1 cellular context compared by ENCODE assay signal in the genomic region with DNA sequence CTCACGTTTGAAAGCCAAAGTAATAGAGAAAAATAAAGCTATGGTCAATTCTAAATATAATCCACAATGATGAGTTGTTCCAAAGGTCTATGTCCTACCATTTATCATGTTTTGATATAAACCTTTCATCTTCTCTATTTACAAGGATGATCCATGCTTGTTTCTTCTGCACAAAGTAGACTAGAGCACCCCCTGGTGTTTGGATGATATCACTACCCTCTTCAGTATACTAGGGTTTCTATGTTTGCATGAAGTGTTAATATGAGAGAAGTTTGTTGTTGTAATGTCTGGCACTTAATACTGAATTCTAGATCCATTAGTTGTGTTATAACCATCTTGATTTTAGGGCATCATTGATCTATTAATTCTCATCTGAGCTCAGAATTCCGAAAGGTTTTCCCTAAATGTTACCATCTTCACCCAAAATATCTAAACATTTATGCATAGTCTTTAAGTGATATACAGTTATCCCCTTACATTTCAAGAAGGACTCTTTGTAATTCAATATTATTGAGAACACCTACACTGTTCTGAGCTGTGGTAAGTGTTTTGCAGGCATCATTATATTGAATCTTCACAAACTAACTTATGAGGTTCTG.
TF ChIP-seq lines count a peak whose summit lies in the region.

No MANE protein-coding gene starts in this region.

TF ChIP-seq in HepG2, 621 proteins besides CTCF, POLR2A, EP300 and RAD21:
- TF ChIP-seq ZNF615 (CRISPR knock-in tag; IDR thresholded peaks at IDR 0.05; ENCODE audit: borderline replicate concordance) (no peak), TAF15 (IDR thresholded peaks at IDR 0.05; ENCODE audit: low read depth, low read length, poor library complexity, severe bottlenecking) (no peak), ZNF253 (CRISPR knock-in tag; IDR thresholded peaks at IDR 0.05; ENCODE audit: borderline replicate concordance) (no peak), NFIB (CRISPR knock-in tag; IDR thresholded peaks at IDR 0.05; ENCODE audit: borderline replicate concordance) (no peak), ZNF24 (IDR thresholded peaks at IDR 0.05) (no peak), ZMYM2 (CRISPR knock-in tag; IDR thresholded peaks at IDR 0.05) (no peak), ZNF816 (CRISPR knock-in tag; IDR thresholded peaks at IDR 0.05; ENCODE audit: borderline replicate concordance) (no peak)
- TF ChIP-seq, protein P1, sequence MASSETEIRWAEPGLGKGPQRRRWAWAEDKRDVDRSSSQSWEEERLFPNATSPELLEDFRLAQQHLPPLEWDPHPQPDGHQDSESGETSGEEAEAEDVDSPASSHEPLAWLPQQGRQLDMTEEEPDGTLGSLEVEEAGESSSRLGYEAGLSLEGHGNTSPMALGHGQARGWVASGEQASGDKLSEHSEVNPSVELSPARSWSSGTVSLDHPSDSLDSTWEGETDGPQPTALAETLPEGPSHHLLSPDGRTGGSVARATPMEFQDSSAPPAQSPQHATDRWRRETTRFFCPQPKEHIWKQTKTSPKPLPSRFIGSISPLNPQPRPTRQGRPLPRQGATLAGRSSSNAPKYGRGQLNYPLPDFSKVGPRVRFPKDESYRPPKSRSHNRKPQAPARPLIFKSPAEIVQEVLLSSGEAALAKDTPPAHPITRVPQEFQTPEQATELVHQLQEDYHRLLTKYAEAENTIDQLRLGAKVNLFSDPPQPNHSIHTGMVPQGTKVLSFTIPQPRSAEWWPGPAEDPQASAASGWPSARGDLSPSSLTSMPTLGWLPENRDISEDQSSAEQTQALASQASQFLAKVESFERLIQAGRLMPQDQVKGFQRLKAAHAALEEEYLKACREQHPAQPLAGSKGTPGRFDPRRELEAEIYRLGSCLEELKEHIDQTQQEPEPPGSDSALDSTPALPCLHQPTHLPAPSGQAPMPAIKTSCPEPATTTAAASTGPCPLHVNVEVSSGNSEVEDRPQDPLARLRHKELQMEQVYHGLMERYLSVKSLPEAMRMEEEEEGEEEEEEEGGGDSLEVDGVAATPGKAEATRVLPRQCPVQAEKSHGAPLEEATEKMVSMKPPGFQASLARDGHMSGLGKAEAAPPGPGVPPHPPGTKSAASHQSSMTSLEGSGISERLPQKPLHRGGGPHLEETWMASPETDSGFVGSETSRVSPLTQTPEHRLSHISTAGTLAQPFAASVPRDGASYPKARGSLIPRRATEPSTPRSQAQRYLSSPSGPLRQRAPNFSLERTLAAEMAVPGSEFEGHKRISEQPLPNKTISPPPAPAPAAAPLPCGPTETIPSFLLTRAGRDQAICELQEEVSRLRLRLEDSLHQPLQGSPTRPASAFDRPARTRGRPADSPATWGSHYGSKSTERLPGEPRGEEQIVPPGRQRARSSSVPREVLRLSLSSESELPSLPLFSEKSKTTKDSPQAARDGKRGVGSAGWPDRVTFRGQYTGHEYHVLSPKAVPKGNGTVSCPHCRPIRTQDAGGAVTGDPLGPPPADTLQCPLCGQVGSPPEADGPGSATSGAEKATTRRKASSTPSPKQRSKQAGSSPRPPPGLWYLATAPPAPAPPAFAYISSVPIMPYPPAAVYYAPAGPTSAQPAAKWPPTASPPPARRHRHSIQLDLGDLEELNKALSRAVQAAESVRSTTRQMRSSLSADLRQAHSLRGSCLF (CRISPR knock-in tag; IDR thresholded peaks at IDR 0.05; ENCODE audit: borderline replicate concordance): no peak
- TF ChIP-seq, protein P2, sequence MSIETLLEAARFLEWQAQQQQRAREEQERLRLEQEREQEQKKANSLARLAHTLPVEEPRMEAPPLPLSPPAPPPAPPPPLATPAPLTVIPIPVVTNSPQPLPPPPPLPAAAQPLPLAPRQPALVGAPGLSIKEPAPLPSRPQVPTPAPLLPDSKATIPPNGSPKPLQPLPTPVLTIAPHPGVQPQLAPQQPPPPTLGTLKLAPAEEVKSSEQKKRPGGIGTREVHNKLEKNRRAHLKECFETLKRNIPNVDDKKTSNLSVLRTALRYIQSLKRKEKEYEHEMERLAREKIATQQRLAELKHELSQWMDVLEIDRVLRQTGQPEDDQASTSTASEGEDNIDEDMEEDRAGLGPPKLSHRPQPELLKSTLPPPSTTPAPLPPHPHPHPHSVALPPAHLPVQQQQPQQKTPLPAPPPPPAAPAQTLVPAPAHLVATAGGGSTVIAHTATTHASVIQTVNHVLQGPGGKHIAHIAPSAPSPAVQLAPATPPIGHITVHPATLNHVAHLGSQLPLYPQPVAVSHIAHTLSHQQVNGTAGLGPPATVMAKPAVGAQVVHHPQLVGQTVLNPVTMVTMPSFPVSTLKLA (IDR thresholded peaks at IDR 0.05): no peak
TF ChIP-seq in HepG2: peak in this region for 0.
